ENCODE assay signal across 14 cellular contexts in the genomic region with DNA sequence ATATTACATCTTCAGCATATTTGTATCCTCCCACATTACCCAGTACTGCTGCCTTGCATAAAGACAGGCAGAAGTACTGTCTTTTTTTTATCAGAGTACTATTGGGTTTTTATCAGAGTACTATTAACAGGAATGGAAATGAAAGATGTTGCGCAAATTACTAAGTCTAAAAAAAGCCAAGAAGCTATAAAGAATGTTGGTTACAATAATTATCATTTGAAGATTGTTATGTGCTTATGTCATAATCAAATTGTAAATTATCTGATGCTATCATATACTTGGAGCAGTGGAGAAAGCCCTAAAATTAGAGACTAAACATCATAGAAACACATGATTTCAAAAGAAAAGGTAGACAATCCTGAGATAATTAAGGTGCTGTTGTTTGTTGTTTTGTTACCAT.
"Had no signal": no experiment of that assay in that cellular context is flagged by ENCODE, and none has a peak within 500 bp of the region (broad histone marks: within the 10 kb centered on the region; RNA-seq: fewer than 3 reads in every experiment).

No MANE protein-coding gene starts in this region.

- H3K27me3 ChIP-seq: esophagus muscularis mucosa, right lobe of liver had no signal

- DNase-seq: activated B cell treated with CpG ODN at 0.5 μM for 24 hours; activated CD4-positive, alpha-beta T cell treated with anti-CD3 and anti-CD28 coated beads, Interleukin-2, amount 10 ng/mL, durations not matched to agents 7 days and 5 days; activated CD8-positive, alpha-beta memory T cell treated with anti-CD3 and anti-CD28 coated beads for 24 hours; activated naive CD4-positive, alpha-beta T cell treated with anti-CD3 and anti-CD28 coated beads for 36 hours; cerebellar nuclear complex; foreskin fibroblast; nephron progenitor cell; psoas muscle; right lobe of liver; stimulated activated CD4-positive, alpha-beta T cell treated with anti-CD3 and anti-CD28 coated beads, Interleukin-2, amount 100 ng/mL, for 24 hours; stimulated activated naive B cell treated with anti-CD40 and anti-IgM and Interleukin-4, amounts not matched to agents 10 μg/mL and 1 μg/mL and 100 μg/mL, for 72 hours; trophoblast cell had no signal

- H3K27ac ChIP-seq: esophagus muscularis mucosa, psoas muscle, right lobe of liver had no signal

- H3K9me3 ChIP-seq: esophagus muscularis mucosa, psoas muscle, right lobe of liver had no signal

- H3K4me1 ChIP-seq: psoas muscle, right lobe of liver had no signal

- ATAC-seq: left lobe of liver; stimulated activated naive B cell treated with anti-CD40 and anti-IgM and Interleukin-4, amounts not matched to agents 10 μg/mL and 1 μg/mL and 100 μg/mL, for 72 hours had no signal

- H3K36me3 ChIP-seq: esophagus muscularis mucosa, right lobe of liver had no signal

- H3K4me3 ChIP-seq: psoas muscle, right lobe of liver had no signal
